Comparison of ENCODE assay signal across 29 cellular contexts in the genomic region with DNA sequence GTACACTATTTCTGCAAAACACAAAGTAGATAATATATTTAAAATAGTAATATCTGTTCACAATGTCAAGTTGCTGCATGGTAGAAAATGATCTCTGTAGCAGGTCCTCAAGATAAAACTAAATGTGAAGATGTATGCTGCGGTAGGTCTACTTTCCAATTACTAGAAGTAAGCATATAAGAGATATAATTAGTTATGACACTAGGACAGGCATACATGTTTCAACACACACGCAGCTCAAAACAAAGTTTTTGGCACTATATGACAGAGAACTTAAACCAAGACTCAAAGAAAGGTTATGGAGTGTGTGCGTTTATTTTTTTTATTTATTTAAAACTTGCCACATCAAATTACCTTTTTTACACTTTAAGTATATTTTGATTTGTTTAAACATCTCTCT. TPM values are rescaled to one million over a fixed set of nuclear protein-coding genes. Genes with fewer than 3 reads are reported as not detected.
DNase-seq lines count a peak whose midpoint lies in the region; ATAC-seq and TF ChIP-seq lines count a peak whose summit lies in the region.
"Had no signal": no experiment of that assay in that cellular context is flagged by ENCODE, and none has a peak within 500 bp of the region (broad histone marks: within the 10 kb centered on the region; RNA-seq: fewer than 3 reads in every experiment).

No MANE protein-coding gene starts in this region.

- no peak for TF ChIP-seq CTCF in GM23338 (conservative IDR thresholded peaks at IDR 0.05; ENCODE audit: low read depth in 2 of 2)

- no peak overlapping the region for H3K4me2 ChIP-seq in GM23338
- H3K4me2 ChIP-seq: A549; BLaER1; BLaER1 treated with 17β-estradiol and CSF1 and Interleukin-3, amounts not matched to agents 10 nM and 100 nM had no signal

- DNase-seq in GM23338 (ENCODE audit: low spot score), result no peak
- no peak for DNase-seq in sciatic nerve (ENCODE audit: low spot score)
- DNase-seq: 8988T; ACHN; AML-193; BE2C; C1 segment of cervical spinal cord; Caco-2; Calu3; CD4-positive, alpha-beta memory T cell; CD4-positive, alpha-beta T cell; CD4-positive, CD25-positive, alpha-beta regulatory T cell; CD8-positive, alpha-beta memory T cell; CD8-positive, alpha-beta T cell; COR-L47; DMS 273 treated with DMSO at 0.1 percent for 48 hours; DMS153; DMS53; DMS79; DMS79 treated with DMSO at 0.1 percent for 48 hours; DND-41; EL had no signal

- intact Hi-C loops in sciatic nerve (cut with DNase I), result no loop called here

- ATAC-seq in GM23338, result no peak
- ATAC-seq in sciatic nerve, result no peak
- ATAC-seq: A549; CD8-positive, alpha-beta T cell had no signal

- H3K27ac ChIP-seq in GM23338 (ENCODE audit: low read depth), result 0 out of 2 replicates have a peak overlapping the region, but pooled peaks have one; percentile 12
- H3K27ac ChIP-seq: 22Rv1; A549; BLaER1; BLaER1 treated with 17β-estradiol and CSF1 and Interleukin-3, amounts not matched to agents 10 nM and 100 nM; C4-2B had no signal

- H3K36me3 Mint-ChIP-seq in GM23338 (ENCODE audit: low read depth), result 0 out of 3 replicates have a peak, but pooled peaks cover 4% of the 10 kb centered on the region
- H3K36me3 Mint-ChIP-seq: CD14-positive monocyte; CD4-positive, alpha-beta memory T cell; CD4-positive, CD25-positive, alpha-beta regulatory T cell; CD8-positive, alpha-beta memory T cell; CD8-positive, alpha-beta T cell had no signal

- H3K9me2 ChIP-seq in GM23338 (ENCODE audit: insufficient read depth), result no peaks in the 10 kb centered on the region

- no peaks in the 10 kb centered on the region for H3K27me3 ChIP-seq in GM23338 (ENCODE audit: insufficient read depth)
- H3K27me3 ChIP-seq: BE2C; BLaER1; BLaER1 treated with 17β-estradiol and CSF1 and Interleukin-3, amounts not matched to agents 10 nM and 100 nM had no signal

- H3K9me3 Mint-ChIP-seq in GM23338, result no peaks in the 10 kb centered on the region
- H3K9me3 Mint-ChIP-seq: CD8-positive, alpha-beta T cell had no signal

- H3K4me1 ChIP-seq in GM23338 (ENCODE audit: insufficient read depth), result peaks cover 10% of the 10 kb centered on the region
- H3K4me1 ChIP-seq: A549; BE2C; BLaER1; BLaER1 treated with 17β-estradiol and CSF1 and Interleukin-3, amounts not matched to agents 10 nM and 100 nM; Caco-2 had no signal

- H3K27me3 Mint-ChIP-seq in GM23338 (ENCODE audit: insufficient read depth, low read depth, poor library complexity), result peaks cover 1% of the 10 kb centered on the region
- H3K27me3 Mint-ChIP-seq: B cell; CD4-positive, alpha-beta memory T cell; CD4-positive, alpha-beta T cell; CD4-positive, CD25-positive, alpha-beta regulatory T cell; CD8-positive, alpha-beta memory T cell had no signal

- peaks cover 15% of the 10 kb centered on the region for H3K4me1 Mint-ChIP-seq in GM23338
- H3K4me1 Mint-ChIP-seq: B cell; CD14-positive monocyte; CD4-positive, alpha-beta memory T cell; CD4-positive, CD25-positive, alpha-beta regulatory T cell; CD8-positive, alpha-beta memory T cell had no signal

- peaks cover 87% of the 10 kb centered on the region for H3K79me2 ChIP-seq in GM23338 (replicated peaks; ENCODE audit: insufficient read depth)

- H3K4me3 Mint-ChIP-seq in GM23338, result no peak overlapping the region
- H3K4me3 Mint-ChIP-seq: B cell; CD14-positive monocyte; CD4-positive, alpha-beta memory T cell; CD4-positive, alpha-beta T cell; CD4-positive, CD25-positive, alpha-beta regulatory T cell; CD8-positive, alpha-beta memory T cell; CD8-positive, alpha-beta T cell had no signal

- no peaks in the 10 kb centered on the region for H4K20me1 ChIP-seq in GM23338 (replicated peaks; ENCODE audit: insufficient read depth)
- H4K20me1 ChIP-seq: BLaER1 had no signal

- no peak overlapping the region for H2AFZ ChIP-seq in GM23338

- H3K36me3 ChIP-seq in GM23338 (ENCODE audit: insufficient read depth), result no peaks in the 10 kb centered on the region
- H3K36me3 ChIP-seq: BE2C; BLaER1; BLaER1 treated with 17β-estradiol and CSF1 and Interleukin-3, amounts not matched to agents 10 nM and 100 nM had no signal

- H3K27ac Mint-ChIP-seq in GM23338, result no peak overlapping the region
- H3K27ac Mint-ChIP-seq: B cell; CD14-positive monocyte; CD4-positive, alpha-beta memory T cell; CD4-positive, alpha-beta T cell; CD4-positive, CD25-positive, alpha-beta regulatory T cell; CD8-positive, alpha-beta memory T cell; CD8-positive, alpha-beta T cell had no signal

- H3F3A ChIP-seq in GM23338 (replicated peaks; ENCODE audit: low read depth), result no peaks in the 10 kb centered on the region

- H3K4me3 ChIP-seq in GM23338, result no peak overlapping the region
- H3K4me3 ChIP-seq: A549; BLaER1; BLaER1 treated with 17β-estradiol and CSF1 and Interleukin-3, amounts not matched to agents 10 nM and 100 nM had no signal

TF ChIP-seq in GM23338, 12 proteins besides CTCF, POLR2A, EP300 and RAD21:
- TF ChIP-seq NANOG (IDR thresholded peaks at IDR 0.05; ENCODE audit: borderline replicate concordance), result no peak
- TF ChIP-seq, protein P1, sequence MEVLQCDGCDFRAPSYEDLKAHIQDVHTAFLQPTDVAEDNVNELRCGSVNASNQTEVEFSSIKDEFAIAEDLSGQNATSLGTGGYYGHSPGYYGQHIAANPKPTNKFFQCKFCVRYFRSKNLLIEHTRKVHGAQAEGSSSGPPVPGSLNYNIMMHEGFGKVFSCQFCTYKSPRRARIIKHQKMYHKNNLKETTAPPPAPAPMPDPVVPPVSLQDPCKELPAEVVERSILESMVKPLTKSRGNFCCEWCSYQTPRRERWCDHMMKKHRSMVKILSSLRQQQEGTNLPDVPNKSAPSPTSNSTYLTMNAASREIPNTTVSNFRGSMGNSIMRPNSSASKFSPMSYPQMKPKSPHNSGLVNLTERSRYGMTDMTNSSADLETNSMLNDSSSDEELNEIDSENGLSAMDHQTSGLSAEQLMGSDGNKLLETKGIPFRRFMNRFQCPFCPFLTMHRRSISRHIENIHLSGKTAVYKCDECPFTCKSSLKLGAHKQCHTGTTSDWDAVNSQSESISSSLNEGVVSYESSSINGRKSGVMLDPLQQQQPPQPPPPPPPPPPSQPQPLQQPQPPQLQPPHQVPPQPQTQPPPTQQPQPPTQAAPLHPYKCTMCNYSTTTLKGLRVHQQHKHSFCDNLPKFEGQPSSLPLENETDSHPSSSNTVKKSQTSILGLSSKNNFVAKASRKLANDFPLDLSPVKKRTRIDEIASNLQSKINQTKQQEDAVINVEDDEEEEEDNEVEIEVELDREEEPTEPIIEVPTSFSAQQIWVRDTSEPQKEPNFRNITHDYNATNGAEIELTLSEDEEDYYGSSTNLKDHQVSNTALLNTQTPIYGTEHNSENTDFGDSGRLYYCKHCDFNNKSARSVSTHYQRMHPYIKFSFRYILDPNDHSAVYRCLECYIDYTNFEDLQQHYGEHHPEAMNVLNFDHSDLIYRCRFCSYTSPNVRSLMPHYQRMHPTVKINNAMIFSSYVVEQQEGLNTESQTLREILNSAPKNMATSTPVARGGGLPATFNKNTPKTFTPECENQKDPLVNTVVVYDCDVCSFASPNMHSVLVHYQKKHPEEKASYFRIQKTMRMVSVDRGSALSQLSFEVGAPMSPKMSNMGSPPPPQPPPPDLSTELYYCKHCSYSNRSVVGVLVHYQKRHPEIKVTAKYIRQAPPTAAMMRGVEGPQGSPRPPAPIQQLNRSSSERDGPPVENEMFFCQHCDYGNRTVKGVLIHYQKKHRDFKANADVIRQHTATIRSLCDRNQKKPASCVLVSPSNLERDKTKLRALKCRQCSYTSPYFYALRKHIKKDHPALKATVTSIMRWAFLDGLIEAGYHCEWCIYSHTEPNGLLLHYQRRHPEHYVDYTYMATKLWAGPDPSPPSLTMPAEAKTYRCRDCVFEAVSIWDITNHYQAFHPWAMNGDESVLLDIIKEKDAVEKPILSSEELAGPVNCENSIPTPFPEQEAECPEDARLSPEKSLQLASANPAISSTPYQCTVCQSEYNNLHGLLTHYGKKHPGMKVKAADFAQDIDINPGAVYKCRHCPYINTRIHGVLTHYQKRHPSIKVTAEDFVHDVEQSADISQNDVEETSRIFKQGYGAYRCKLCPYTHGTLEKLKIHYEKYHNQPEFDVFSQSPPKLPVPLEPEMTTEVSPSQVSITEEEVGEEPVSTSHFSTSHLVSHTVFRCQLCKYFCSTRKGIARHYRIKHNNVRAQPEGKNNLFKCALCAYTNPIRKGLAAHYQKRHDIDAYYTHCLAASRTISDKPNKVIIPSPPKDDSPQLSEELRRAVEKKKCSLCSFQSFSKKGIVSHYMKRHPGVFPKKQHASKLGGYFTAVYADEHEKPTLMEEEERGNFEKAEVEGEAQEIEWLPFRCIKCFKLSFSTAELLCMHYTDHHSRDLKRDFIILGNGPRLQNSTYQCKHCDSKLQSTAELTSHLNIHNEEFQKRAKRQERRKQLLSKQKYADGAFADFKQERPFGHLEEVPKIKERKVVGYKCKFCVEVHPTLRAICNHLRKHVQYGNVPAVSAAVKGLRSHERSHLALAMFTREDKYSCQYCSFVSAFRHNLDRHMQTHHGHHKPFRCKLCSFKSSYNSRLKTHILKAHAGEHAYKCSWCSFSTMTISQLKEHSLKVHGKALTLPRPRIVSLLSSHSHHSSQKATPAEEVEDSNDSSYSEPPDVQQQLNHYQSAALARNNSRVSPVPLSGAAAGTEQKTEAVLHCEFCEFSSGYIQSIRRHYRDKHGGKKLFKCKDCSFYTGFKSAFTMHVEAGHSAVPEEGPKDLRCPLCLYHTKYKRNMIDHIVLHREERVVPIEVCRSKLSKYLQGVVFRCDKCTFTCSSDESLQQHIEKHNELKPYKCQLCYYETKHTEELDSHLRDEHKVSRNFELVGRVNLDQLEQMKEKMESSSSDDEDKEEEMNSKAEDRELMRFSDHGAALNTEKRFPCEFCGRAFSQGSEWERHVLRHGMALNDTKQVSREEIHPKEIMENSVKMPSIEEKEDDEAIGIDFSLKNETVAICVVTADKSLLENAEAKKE (CRISPR knock-in tag; IDR thresholded peaks at IDR 0.05), result no peak
- no peak for TF ChIP-seq ZNF331 (CRISPR knock-in tag; IDR thresholded peaks at IDR 0.05; ENCODE audit: low read depth)
- no peak for TF ChIP-seq POLR2AphosphoS5 (IDR thresholded peaks at IDR 0.05; ENCODE audit: low read depth)
- TF ChIP-seq STAT1 (IDR thresholded peaks at IDR 0.05; ENCODE audit: unreplicated experiment), result no peak
- no peak for TF ChIP-seq CREB1 (CRISPR knock-in tag; IDR thresholded peaks at IDR 0.05; ENCODE audit: low read depth)
- TF ChIP-seq, protein P2, sequence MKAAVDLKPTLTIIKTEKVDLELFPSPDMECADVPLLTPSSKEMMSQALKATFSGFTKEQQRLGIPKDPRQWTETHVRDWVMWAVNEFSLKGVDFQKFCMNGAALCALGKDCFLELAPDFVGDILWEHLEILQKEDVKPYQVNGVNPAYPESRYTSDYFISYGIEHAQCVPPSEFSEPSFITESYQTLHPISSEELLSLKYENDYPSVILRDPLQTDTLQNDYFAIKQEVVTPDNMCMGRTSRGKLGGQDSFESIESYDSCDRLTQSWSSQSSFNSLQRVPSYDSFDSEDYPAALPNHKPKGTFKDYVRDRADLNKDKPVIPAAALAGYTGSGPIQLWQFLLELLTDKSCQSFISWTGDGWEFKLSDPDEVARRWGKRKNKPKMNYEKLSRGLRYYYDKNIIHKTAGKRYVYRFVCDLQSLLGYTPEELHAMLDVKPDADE (IDR thresholded peaks at IDR 0.05), result no peak
- no peak for TF ChIP-seq JUNB (IDR thresholded peaks at IDR 0.05; ENCODE audit: unreplicated experiment)

RNA-seq across cellular contexts. Expression of a gene that starts 23.5 kb away (rescaled TPM):
- 13.2 and 17.7 TPM in 2 replicates for total RNA-seq in GM23338 (2014; rRNA removed; shearing (Covaris generic))
- 9.9 and 12.7 TPM in 2 replicates for polyA plus RNA-seq in GM23338 (2016; fragmentation: Nextera tagmentation; extraction: Ambion mirVana)
- 196 TPM for total RNA-seq in sciatic nerve
- total RNA-seq: B cell; Calu3; CD4-positive, alpha-beta memory T cell; CD4-positive, alpha-beta T cell; CD4-positive, CD25-positive, alpha-beta regulatory T cell had no signal
- polyA plus RNA-seq: CD4-positive, alpha-beta memory T cell; CD4-positive, CD25-positive, alpha-beta regulatory T cell; CD8-positive, alpha-beta memory T cell had no signal

Comparison
In these comparisons a context has a peak if more than half of its experiments do, and no peak if none do; other contexts are left out.
1. RNA of a gene that starts 23.5 kb away (total RNA-seq): 196 TPM in sciatic nerve (single experiment); 13.2 to 17.7 TPM in GM23338; every median in the first group is over 10 times any median in the second.